5 cellular contexts compared by ENCODE assay signal in the genomic region with DNA sequence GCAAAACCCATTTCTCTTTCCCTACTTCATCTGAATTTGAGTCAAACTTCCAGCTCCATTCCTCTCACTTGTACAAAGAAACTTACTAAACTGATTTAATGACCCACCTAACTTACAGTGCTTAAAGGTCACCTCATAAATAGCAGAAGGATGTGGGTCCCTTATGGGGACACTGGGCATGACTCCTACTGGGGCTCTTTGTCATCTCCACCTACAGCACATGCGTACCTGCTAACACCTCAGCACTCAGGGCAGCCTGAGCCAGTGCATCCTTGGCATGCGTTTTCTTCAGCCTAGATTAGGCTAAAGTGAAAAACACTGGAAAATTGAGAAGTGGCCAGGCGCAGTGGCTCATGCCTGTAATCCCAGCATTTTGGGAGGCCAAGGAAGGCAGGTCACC.
"Had no signal": no experiment of that assay in that cellular context is flagged by ENCODE, and none has a peak within 500 bp of the region (broad histone marks: within the 10 kb centered on the region; RNA-seq: fewer than 3 reads in every experiment).

No MANE protein-coding gene starts in this region.

- H3K9me3 Mint-ChIP-seq: H9, IgD-negative memory B cell had no signal

- H3K4me3 ChIP-seq: GM23248 had no signal

- H3K27ac Mint-ChIP-seq: H9 had no signal

- DNase-seq: GM23248, H9, HCEC 1CT, KBM-7 had no signal

- H3K4me3 Mint-ChIP-seq: H9, IgD-negative memory B cell had no signal

- H3K27ac ChIP-seq: GM23248 had no signal

- H2AFZ ChIP-seq: GM23248 had no signal

- H3K4me1 Mint-ChIP-seq: H9, IgD-negative memory B cell had no signal

- H3K27me3 Mint-ChIP-seq: IgD-negative memory B cell had no signal
